11 cellular contexts compared by ENCODE assay signal in genomic region chr16:84611041-84611440, GRCh38. TPM values are rescaled to one million over a fixed set of nuclear protein-coding genes. Genes with fewer than 3 reads are reported as not detected.
DNase-seq lines count a peak whose midpoint lies in the region; ATAC-seq, FAIRE-seq and TF ChIP-seq lines count a peak whose summit lies in the region.
"Had no signal": no experiment of that assay in that cellular context is flagged by ENCODE, and none has a peak within 500 bp of the region (broad histone marks: within the 10 kb centered on the region; RNA-seq: fewer than 3 reads in every experiment).

No MANE protein-coding gene starts in this region.

- no peak overlapping the region for H2AFZ ChIP-seq in osteoblast (ENCODE audit: low read length)

- H3K79me2 ChIP-seq in osteoblast (ENCODE audit: insufficient read depth, low read length) = peaks cover 100% of the 10 kb centered on the region

- H3K4me3 Mint-ChIP-seq in CD4-positive, alpha-beta T cell = peak overlapping the region; percentile 65
- H3K4me3 Mint-ChIP-seq in T-helper 17 cell = peak overlapping the region; percentile 39

- peaks cover 93% of the 10 kb centered on the region for H3K4me1 Mint-ChIP-seq in CD4-positive, alpha-beta T cell (ENCODE audit: low read depth)
- H3K4me1 Mint-ChIP-seq in T-helper 17 cell = peaks cover 85% of the 10 kb centered on the region

- peaks cover 43% of the 10 kb centered on the region for H3K36me3 ChIP-seq in osteoblast (ENCODE audit: insufficient read depth, low read length)

- POLR2A ChIA-PET in CD4-positive, alpha-beta T cell (lab: Charles Lee) = interaction anchor here (1.0 to 1.7 kb wide), 4 partner anchors 9 to 16 kb away, joined by 5 to 6 read pairs (median 6); no protein-coding TSS in a partner anchor

- no peaks in the 10 kb centered on the region for H3K9me3 Mint-ChIP-seq in CD4-positive, alpha-beta T cell

- intact Hi-C loops in CD4-positive, alpha-beta T cell (cut with DNase I, micrococcal nuclease) = no loop called here

- peak overlapping the region; percentile 88 for H3K27ac Mint-ChIP-seq in CD4-positive, alpha-beta T cell
- H3K27ac Mint-ChIP-seq in T-helper 17 cell = peak overlapping the region; percentile 99

- TF ChIP-seq CTCF in CD4-positive, alpha-beta T cell (IDR thresholded peaks at IDR 0.05) = no peak
- TF ChIP-seq CTCF in osteoblast (IDR thresholded peaks at IDR 0.05; ENCODE audit: extremely low read depth, low read depth, low read length) = no peak

- H4K20me1 ChIP-seq in osteoblast (ENCODE audit: insufficient read depth, low read length) = peaks cover 80% of the 10 kb centered on the region

- H3K27me3 ChIP-seq in CD4-positive, alpha-beta T cell (ENCODE audit: control insufficient read depth, insufficient read depth, low read length) = no peaks in the 10 kb centered on the region
- H3K27me3 ChIP-seq in osteoblast (ENCODE audit: insufficient read depth, low read length) = no peaks in the 10 kb centered on the region

- H3K4me3 ChIP-seq in osteoblast (ENCODE audit: insufficient read depth, low read length) = no peak overlapping the region

- H3K27me3 Mint-ChIP-seq in CD4-positive, alpha-beta T cell = no peaks in the 10 kb centered on the region
- no peaks in the 10 kb centered on the region for H3K27me3 Mint-ChIP-seq in T-helper 17 cell

- H3K27ac ChIP-seq in CD4-positive, alpha-beta T cell (ENCODE audit: low read depth, low read length) = no peak overlapping the region
- H3K27ac ChIP-seq in osteoblast (ENCODE audit: low read depth, low read length) = no peak overlapping the region

- no peaks in the 10 kb centered on the region for H3K9me3 ChIP-seq in CD4-positive, alpha-beta T cell (ENCODE audit: control insufficient read depth, low read length)
- H3K9me3 ChIP-seq in T-helper 17 cell (ENCODE audit: control insufficient read depth, low read length, poor library complexity, severe bottlenecking) (no peaks in the 10 kb centered on the region), osteoblast (ENCODE audit: low read depth, low read length) (no peaks in the 10 kb centered on the region)

- no peak for ATAC-seq in CD4-positive, alpha-beta T cell (ENCODE audit: poor library complexity)
- ATAC-seq in T-helper 17 cell = no peak

- peaks cover 75% of the 10 kb centered on the region for H3K36me3 Mint-ChIP-seq in CD4-positive, alpha-beta T cell (ENCODE audit: low read depth)
- peaks cover 5% of the 10 kb centered on the region for H3K36me3 Mint-ChIP-seq in T-helper 17 cell (ENCODE audit: low read depth)

- no peak for DNase-seq in CD4-positive, alpha-beta T cell
- DNase-seq in T-helper 17 cell (no peak), osteoblast (ENCODE audit: insufficient read length, low spot score, missing footprints) (no peak), HuH-7.5 (ENCODE audit: low spot score) (no peak), NCI-H2081 (lab: John Stamatoyannopoulos, UW) (no peak), MV-4-11 (lab: John Stamatoyannopoulos, UW) (no peak)
- DNase-seq: cerebellar nuclear complex, HCEC 1CT, NCI-H146 had no signal

- H3K4me1 ChIP-seq in osteoblast (ENCODE audit: insufficient read depth, low read length) = peaks cover 32% of the 10 kb centered on the region

- peak; percentile 21 for FAIRE-seq in endometrium (lab: Jason Lieb, UNC)
- FAIRE-seq: frontal cortex had no signal

- CTCF ChIA-PET in CD4-positive, alpha-beta T cell (lab: Charles Lee) = interaction anchor here (2.2 kb wide), 1 partner anchor 11 kb away, joined by 8 read pairs; no protein-coding TSS in a partner anchor

- H3K4me2 ChIP-seq in osteoblast (ENCODE audit: insufficient read depth, low read length) = peak overlapping the region; percentile 6

RNA-seq across cellular contexts. Expression of gene COTL1, which starts 6.8 kb away (rescaled TPM):
- 100 to 1,000 TPM; 179 to 181 TPM for total RNA-seq in CD4-positive, alpha-beta T cell
- 100 to 1,000 TPM; 287 to 328 TPM for total RNA-seq in T-helper 17 cell
- 145 and 170 TPM in 2 replicates for total RNA-seq in osteoblast

RNA-seq across cellular contexts. Expression of gene KLHL36, which starts 37.3 kb away (rescaled TPM):
- total RNA-seq in CD4-positive, alpha-beta T cell = 10 to 100 TPM; 76.6 to 78.6 TPM
- total RNA-seq in T-helper 17 cell (10 to 100 TPM; 68.1 to 78.2 TPM), osteoblast (67.5 and 69.1 TPM in 2 replicates)
